In genomic region chr15:65580287-65580686, GRCh38 we compare ENCODE assay signal across 12 cellular contexts. TPM values are rescaled to one million over a fixed set of nuclear protein-coding genes. Genes with fewer than 3 reads are reported as not detected.
DNase-seq lines count a peak whose midpoint lies in the region; ATAC-seq and TF ChIP-seq lines count a peak whose summit lies in the region.
"Had no signal": no experiment of that assay in that cellular context is flagged by ENCODE, and none has a peak within 500 bp of the region (broad histone marks: within the 10 kb centered on the region; RNA-seq: fewer than 3 reads in every experiment).

No MANE protein-coding gene starts in this region.

- no peak for TF ChIP-seq CTCF in left lung (IDR thresholded peaks at IDR 0.05)

- peak; percentile 36 for ATAC-seq in left lung
- no peak for ATAC-seq in Right ventricle myocardium superior (ENCODE audit: poor library complexity)
- no peak for ATAC-seq in HG03571 (IDR thresholded peaks at IDR 0.05; ENCODE audit: unreplicated experiment)
- ATAC-seq: K562 had no signal

- H3K4me1 ChIP-seq in left lung: no peaks in the 10 kb centered on the region
- H3K4me1 ChIP-seq: tibial artery had no signal

- peaks cover 65% of the 10 kb centered on the region for H3K36me3 Mint-ChIP-seq in activated T-helper 1 cell treated with anti-CD3 and anti-CD28 coated beads, Interleukin-12 subunit alpha, Interleukin-12 subunit beta, Interleukin-2, Interleukin-4 antibody, amounts not matched to agents 30 ng/mL and 10 ng/mL and 1 ng/mL, durations not matched to agents 14 hours and 24 hours and 36 hours (ENCODE audit: low read depth)

- no peaks in the 10 kb centered on the region for H3K9me3 ChIP-seq in left lung
- H3K9me3 ChIP-seq: tibial artery had no signal

- H3K4me3 Mint-ChIP-seq in activated T-helper 1 cell treated with anti-CD3 and anti-CD28 coated beads, Interleukin-12 subunit alpha, Interleukin-12 subunit beta, Interleukin-2, Interleukin-4 antibody, amounts not matched to agents 30 ng/mL and 10 ng/mL and 1 ng/mL, durations not matched to agents 14 hours and 24 hours and 36 hours: no peak overlapping the region

- DNase-seq in AG08395 (ENCODE audit: low spot score): peak; percentile 90
- DNase-seq in HCEC 1CT: peak; percentile 79
- peak; percentile 40 for DNase-seq in amniotic stem cell (lab: John Stamatoyannopoulos, UW)
- DNase-seq in left lung: no peak
- DNase-seq in activated T-helper 1 cell treated with anti-CD3 and anti-CD28 coated beads, Interleukin-12 subunit alpha, Interleukin-12 subunit beta, Interleukin-2, Interleukin-4 antibody, amounts not matched to agents 30 ng/mL and 10 ng/mL and 1 ng/mL, durations not matched to agents 14 hours and 24 hours and 36 hours (ENCODE audit: low spot score): no peak
- DNase-seq in NCI-H187 (lab: John Stamatoyannopoulos, UW): no peak
- no peak for DNase-seq in Right ventricle myocardium superior
- DNase-seq: GDM1; stimulated activated CD4-positive, alpha-beta T cell treated with anti-CD3 and anti-CD28 coated beads, Interleukin-4, amount 100 ng/mL, for 24 hours; tibial artery had no signal

- H3K36me3 ChIP-seq in left lung: peaks cover 0 to 86% of the 10 kb centered on the region in 2 donors

- H3K27ac Mint-ChIP-seq in activated T-helper 1 cell treated with anti-CD3 and anti-CD28 coated beads, Interleukin-12 subunit alpha, Interleukin-12 subunit beta, Interleukin-2, Interleukin-4 antibody, amounts not matched to agents 30 ng/mL and 10 ng/mL and 1 ng/mL, durations not matched to agents 14 hours and 24 hours and 36 hours: no peak overlapping the region

- H3K4me3 ChIP-seq in left lung: no peak overlapping the region
- H3K4me3 ChIP-seq: K562, tibial artery had no signal

- no peaks in the 10 kb centered on the region for H3K27me3 ChIP-seq in left lung
- H3K27me3 ChIP-seq: tibial artery had no signal

- no peaks in the 10 kb centered on the region for H3K27me3 Mint-ChIP-seq in activated T-helper 1 cell treated with anti-CD3 and anti-CD28 coated beads, Interleukin-12 subunit alpha, Interleukin-12 subunit beta, Interleukin-2, Interleukin-4 antibody, amounts not matched to agents 30 ng/mL and 10 ng/mL and 1 ng/mL, durations not matched to agents 14 hours and 24 hours and 36 hours (ENCODE audit: insufficient read depth)

- intact Hi-C loops in left lung (cut with DNase I) (no loop called here), Right ventricle myocardium superior (cut with DNase I) (no loop called here)
- intact Hi-C loops in activated T-helper 1 cell treated with anti-CD3 and anti-CD28 coated beads, Interleukin-12 subunit alpha, Interleukin-12 subunit beta, Interleukin-2, Interleukin-4 antibody, amounts not matched to agents 30 ng/mL and 10 ng/mL and 1 ng/mL, durations not matched to agents 14 hours and 24 hours and 36 hours (cut with micrococcal nuclease): no loop called here

- no peaks in the 10 kb centered on the region for H3K9me3 Mint-ChIP-seq in activated T-helper 1 cell treated with anti-CD3 and anti-CD28 coated beads, Interleukin-12 subunit alpha, Interleukin-12 subunit beta, Interleukin-2, Interleukin-4 antibody, amounts not matched to agents 30 ng/mL and 10 ng/mL and 1 ng/mL, durations not matched to agents 14 hours and 24 hours and 36 hours

- H3K27ac ChIP-seq in left lung: no peak overlapping the region
- H3K27ac ChIP-seq: tibial artery had no signal

- peaks cover 25% of the 10 kb centered on the region for H3K4me1 Mint-ChIP-seq in activated T-helper 1 cell treated with anti-CD3 and anti-CD28 coated beads, Interleukin-12 subunit alpha, Interleukin-12 subunit beta, Interleukin-2, Interleukin-4 antibody, amounts not matched to agents 30 ng/mL and 10 ng/mL and 1 ng/mL, durations not matched to agents 14 hours and 24 hours and 36 hours (ENCODE audit: low read depth)

RNA-seq across cellular contexts. Expression of gene INTS14, which starts 30.6 kb away (rescaled TPM):
- total RNA-seq in left lung: 10 to 100 TPM; 32.3 to 34.6 TPM
- total RNA-seq in activated T-helper 1 cell treated with anti-CD3 and anti-CD28 coated beads, Interleukin-12 subunit alpha, Interleukin-12 subunit beta, Interleukin-2, Interleukin-4 antibody, amounts not matched to agents 30 ng/mL and 10 ng/mL and 1 ng/mL, durations not matched to agents 14 hours and 24 hours and 36 hours: 47.4 and 53.3 TPM in 2 replicates
- total RNA-seq in Right ventricle myocardium superior: 9.8 TPM

RNA-seq across cellular contexts. Expression of gene SLC24A1, which starts 41.5 kb away (rescaled TPM):
- total RNA-seq in left lung: 1 to 10 TPM; 8.3 to 9.7 TPM
- 4.4 and 5.0 TPM in 2 replicates for total RNA-seq in activated T-helper 1 cell treated with anti-CD3 and anti-CD28 coated beads, Interleukin-12 subunit alpha, Interleukin-12 subunit beta, Interleukin-2, Interleukin-4 antibody, amounts not matched to agents 30 ng/mL and 10 ng/mL and 1 ng/mL, durations not matched to agents 14 hours and 24 hours and 36 hours
- 2.0 TPM for total RNA-seq in Right ventricle myocardium superior

RNA-seq across cellular contexts. Expression of gene HACD3, which starts 50.0 kb away (rescaled TPM):
- 10 to 100 TPM; 51.1 to 86.4 TPM for total RNA-seq in left lung
- 45.8 and 46.0 TPM in 2 replicates for total RNA-seq in activated T-helper 1 cell treated with anti-CD3 and anti-CD28 coated beads, Interleukin-12 subunit alpha, Interleukin-12 subunit beta, Interleukin-2, Interleukin-4 antibody, amounts not matched to agents 30 ng/mL and 10 ng/mL and 1 ng/mL, durations not matched to agents 14 hours and 24 hours and 36 hours
- total RNA-seq in Right ventricle myocardium superior: 8.7 TPM

Comparison
In these comparisons a context has a peak if more than half of its experiments do, and no peak if none do; other contexts are left out.
1. DNase-seq: peak in AG08395 (single experiment), HCEC 1CT (single experiment) and amniotic stem cell (single experiment); none in left lung (0 of 2), activated T-helper 1 cell treated with anti-CD3 and anti-CD28 coated beads, Interleukin-12 subunit alpha, Interleukin-12 subunit beta, Interleukin-2, Interleukin-4 antibody, amounts not matched to agents 30 ng/mL and 10 ng/mL and 1 ng/mL, durations not matched to agents 14 hours and 24 hours and 36 hours (single experiment), NCI-H187 (0 of 2) and Right ventricle myocardium superior (single experiment).